Comparison of ENCODE assay signal across 15 cellular contexts in the genomic region with DNA sequence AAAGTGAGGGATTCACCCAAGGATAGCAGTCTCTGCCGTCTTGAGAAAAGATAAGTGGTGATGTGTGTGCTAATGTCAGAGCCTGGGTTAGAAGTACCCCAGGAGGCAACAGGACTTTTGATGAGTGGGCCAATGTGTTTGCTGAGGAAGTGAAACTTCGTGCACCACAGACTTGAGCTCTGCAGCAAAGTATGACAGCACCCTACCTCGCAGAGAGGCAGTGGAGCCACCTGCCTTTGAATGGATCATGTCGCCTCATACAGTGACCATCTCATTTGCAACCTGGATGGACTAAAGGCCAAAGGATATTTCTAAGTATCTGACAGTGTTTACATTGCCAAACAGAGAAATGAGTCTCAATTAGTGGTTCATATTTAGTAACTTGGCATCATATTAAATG.
DNase-seq lines count a peak whose midpoint lies in the region; ATAC-seq and TF ChIP-seq lines count a peak whose summit lies in the region.
"Had no signal": no experiment of that assay in that cellular context is flagged by ENCODE, and none has a peak within 500 bp of the region (broad histone marks: within the 10 kb centered on the region; RNA-seq: fewer than 3 reads in every experiment).

No MANE protein-coding gene starts in this region.

- H3K18ac ChIP-seq in mesenchymal stem cell (ENCODE audit: low read depth in 1 of 2, low read length in 2 of 2): peak overlapping the region in 1 of 2 experiments; percentile 62

- no peak overlapping the region for H4K8ac ChIP-seq in mesenchymal stem cell (ENCODE audit: low read length)

- intact Hi-C loops in ovary (cut with DNase I): no loop called here

- DNase-seq in mesenchymal stem cell (no peak), occipital lobe (lab: John Stamatoyannopoulos, UW) (no peak), HT-29 (ENCODE audit: low spot score) (no peak), ovary (no peak)
- DNase-seq: C1 segment of cervical spinal cord; gastrocnemius medialis; MG63; NCI-H526 treated with DMSO at 0.1 percent for 48 hours; stimulated activated CD4-positive, alpha-beta T cell treated with anti-CD3 and anti-CD28 coated beads, Interleukin-15, amount 100 ng/mL, for 24 hours; stimulated activated naive CD4-positive, alpha-beta T cell had no signal

- no peak for TF ChIP-seq EP300 in ovary (IDR thresholded peaks at IDR 0.05)

- 82% methylated on average over 4 of the region's 4 CpGs for WGBS in mesenchymal stem cell
- WGBS in ovary, 3 donors: 72 to 77% (median 74%) methylated on average over 4 of the region's 4 CpGs

- no peak overlapping the region for H2BK12ac ChIP-seq in mesenchymal stem cell (ENCODE audit: low read length in 2 of 2)

- H3K36me3 ChIP-seq in OCI-LY3 (replicated peaks; ENCODE audit: low read depth, low read length): no peaks in the 10 kb centered on the region
- H3K36me3 ChIP-seq in mesenchymal stem cell (ENCODE audit: control insufficient read depth in 1 of 2, insufficient read depth in 2 of 2, low read depth in 1 of 2, low read length in 2 of 2): no peaks in the 10 kb centered on the region
- no peaks in the 10 kb centered on the region for H3K36me3 ChIP-seq in ovary
- H3K36me3 ChIP-seq: gastrocnemius medialis, MG63, neutrophil had no signal

- H3K4me2 ChIP-seq in OCI-LY3 (ENCODE audit: low read length) (peak overlapping the region; percentile 26; the same call in 1 of the 2 replicates), mesenchymal stem cell (ENCODE audit: low read length, poor library complexity, severe bottlenecking) (no peak overlapping the region)

- H3K4me3 ChIP-seq in OCI-LY3 (ENCODE audit: low read length): no peak overlapping the region
- no peak overlapping the region for H3K4me3 ChIP-seq in mesenchymal stem cell (ENCODE audit: insufficient read depth in 1 of 2, low read depth in 1 of 2, low read length in 2 of 2)
- H3K4me3 ChIP-seq in ovary: no peak overlapping the region
- H3K4me3 ChIP-seq: gastrocnemius medialis, MG63 had no signal

- H3K9me3 ChIP-seq in OCI-LY3 (ENCODE audit: insufficient read depth, low read length) (no peaks in the 10 kb centered on the region), mesenchymal stem cell (ENCODE audit: control insufficient read depth, low read length) (peaks cover 9% of the 10 kb centered on the region), ovary (no peaks in the 10 kb centered on the region)
- H3K9me3 ChIP-seq: gastrocnemius medialis, MG63, neutrophil had no signal

- H2AFZ ChIP-seq in OCI-LY3 (ENCODE audit: low read depth, low read length) (no peak overlapping the region), mesenchymal stem cell (ENCODE audit: low read depth, low read length) (no peak overlapping the region)

- H3K14ac ChIP-seq in mesenchymal stem cell (ENCODE audit: low read length in 2 of 2): no peak overlapping the region

- H3K27ac ChIP-seq in OCI-LY3 (ENCODE audit: low read length): no peak overlapping the region
- no peak overlapping the region for H3K27ac ChIP-seq in mesenchymal stem cell (ENCODE audit: low read length, poor library complexity, severe bottlenecking)
- H3K27ac ChIP-seq in ovary: no peak overlapping the region
- H3K27ac ChIP-seq: gastrocnemius medialis, neutrophil had no signal

- H3K23ac ChIP-seq in mesenchymal stem cell (ENCODE audit: low read length in 2 of 2): no peak overlapping the region

- no peak overlapping the region for H3K9ac ChIP-seq in OCI-LY3 (ENCODE audit: low read length)
- H3K9ac ChIP-seq in mesenchymal stem cell (ENCODE audit: low read length): no peak overlapping the region

- no peaks in the 10 kb centered on the region for H3K79me1 ChIP-seq in mesenchymal stem cell (replicated peaks; ENCODE audit: low read length, poor library complexity, severe bottlenecking)

- H2BK15ac ChIP-seq in mesenchymal stem cell (ENCODE audit: low read depth, poor library complexity, severe bottlenecking): no peak overlapping the region

- no peak overlapping the region for H4K91ac ChIP-seq in mesenchymal stem cell (ENCODE audit: low read length)

- H3K4ac ChIP-seq in mesenchymal stem cell (ENCODE audit: low read depth in 1 of 2, low read length in 2 of 2): no peak overlapping the region

- H3K79me2 ChIP-seq in OCI-LY3 (ENCODE audit: low read length): no peaks in the 10 kb centered on the region

- TF ChIP-seq CTCF in OCI-LY3 (IDR thresholded peaks at IDR 0.05; ENCODE audit: low read depth, low read length) (peak; percentile 43), ovary (IDR thresholded peaks at IDR 0.05) (no peak)

- H2BK120ac ChIP-seq in mesenchymal stem cell (ENCODE audit: low read depth, low read length): no peak overlapping the region

- H4K20me1 ChIP-seq in OCI-LY3 (ENCODE audit: insufficient read depth, low read length): no peaks in the 10 kb centered on the region

- H2AK5ac ChIP-seq in mesenchymal stem cell (ENCODE audit: low read length, severe bottlenecking): no peak overlapping the region

- TF ChIP-seq POLR2A in ovary (IDR thresholded peaks at IDR 0.05): no peak

- H2BK5ac ChIP-seq in mesenchymal stem cell (ENCODE audit: low read depth, low read length, poor library complexity, severe bottlenecking): no peak overlapping the region

- peaks cover 9% of the 10 kb centered on the region for H3K4me1 ChIP-seq in OCI-LY3 (ENCODE audit: low read length)
- no peaks in the 10 kb centered on the region for H3K4me1 ChIP-seq in mesenchymal stem cell (ENCODE audit: control insufficient read depth, insufficient read depth, low read depth, low read length)
- peaks cover 2% of the 10 kb centered on the region for H3K4me1 ChIP-seq in ovary (ENCODE audit: insufficient read depth)
- H3K4me1 ChIP-seq: gastrocnemius medialis had no signal

- H3K27me3 ChIP-seq in OCI-LY3 (ENCODE audit: low read depth, low read length) (no peaks in the 10 kb centered on the region), mesenchymal stem cell (ENCODE audit: control insufficient read depth in 1 of 2, insufficient read depth in 1 of 2, low read length in 2 of 2) (no peaks in the 10 kb centered on the region), ovary (no peaks in the 10 kb centered on the region)
- H3K27me3 ChIP-seq: gastrocnemius medialis, MG63, neutrophil had no signal

- ATAC-seq in GM18511 (IDR thresholded peaks at IDR 0.05; ENCODE audit: unreplicated experiment) (peak; percentile 100), GM21381 (IDR thresholded peaks at IDR 0.05; ENCODE audit: unreplicated experiment) (peak; percentile 79), HG03064 (IDR thresholded peaks at IDR 0.05; ENCODE audit: low read depth, unreplicated experiment) (peak; percentile 81)
- ATAC-seq: gastrocnemius medialis had no signal
